9 cellular contexts compared by ENCODE assay signal in genomic region chr5:153831976-153832375, GRCh38.
DNase-seq lines count a peak whose midpoint lies in the region; ATAC-seq, FAIRE-seq and TF ChIP-seq lines count a peak whose summit lies in the region.
"Had no signal": no experiment of that assay in that cellular context is flagged by ENCODE, and none has a peak within 500 bp of the region (broad histone marks: within the 10 kb centered on the region; RNA-seq: fewer than 3 reads in every experiment).

No MANE protein-coding gene starts in this region.

- H3K36me3 ChIP-seq in CD8-positive, alpha-beta T cell (ENCODE audit: insufficient read depth, low read length): no peaks in the 10 kb centered on the region

- H3K27ac ChIP-seq in CD8-positive, alpha-beta T cell (ENCODE audit: low read depth, low read length): no peak overlapping the region
- H3K27ac ChIP-seq: HL-60 had no signal

- no peak overlapping the region for H3K4me3 Mint-ChIP-seq in CD8-positive, alpha-beta T cell

- H3K27me3 ChIP-seq in CD8-positive, alpha-beta T cell (ENCODE audit: insufficient read depth, low read length): no peaks in the 10 kb centered on the region

- peaks cover 5% of the 10 kb centered on the region for H3K27me3 Mint-ChIP-seq in CD8-positive, alpha-beta T cell (ENCODE audit: low read depth)

- H3K36me3 Mint-ChIP-seq in CD8-positive, alpha-beta T cell: no peaks in the 10 kb centered on the region

- no peak overlapping the region for H3K4me3 ChIP-seq in CD8-positive, alpha-beta T cell (ENCODE audit: low read depth, low read length)

- H3K9me3 ChIP-seq in CD8-positive, alpha-beta T cell (ENCODE audit: low read length): no peaks in the 10 kb centered on the region

- H3K9me3 Mint-ChIP-seq in CD8-positive, alpha-beta T cell: peaks cover 3% of the 10 kb centered on the region

- CTCF ChIA-PET in CD8-positive, alpha-beta T cell (lab: Charles Lee): interaction anchor here (0.6 kb wide), 1 partner anchor 633 kb away, joined by 3 read pairs; no protein-coding TSS in a partner anchor

- no peak for TF ChIP-seq CTCF in CD8-positive, alpha-beta T cell (IDR thresholded peaks at IDR 0.05)

- ATAC-seq in HG02623 (IDR thresholded peaks at IDR 0.05; ENCODE audit: unreplicated experiment) (peak; percentile 85), HG02840 (IDR thresholded peaks at IDR 0.05; ENCODE audit: low FRiP score, unreplicated experiment) (no peak)
- ATAC-seq in CD8-positive, alpha-beta T cell: no peak

- no peaks in the 10 kb centered on the region for H3K4me1 ChIP-seq in CD8-positive, alpha-beta T cell (ENCODE audit: insufficient read depth, low read length)

- peak; percentile 70 for FAIRE-seq in GM18507 (lab: Jason Lieb, UNC)

- POLR2A ChIA-PET in CD8-positive, alpha-beta T cell (lab: Charles Lee): no interaction called here

- DNase-seq in GM18507 (ENCODE audit: extremely low spot score, insufficient read length, low read depth) (peak; percentile 8), NCI-H82 (lab: John Stamatoyannopoulos, UW) (peak; percentile 49), germinal center (ENCODE audit: low spot score) (peak; percentile 34), SHP77 treated with DMSO at 0.1 percent for 48 hours (lab: John Stamatoyannopoulos, UW) (no peak), inferior parietal cortex (ENCODE audit: extremely low spot score) (no peak)
- no peak for DNase-seq in CD8-positive, alpha-beta T cell

- H3K27ac Mint-ChIP-seq in CD8-positive, alpha-beta T cell: no peak overlapping the region

- H3K4me1 Mint-ChIP-seq in CD8-positive, alpha-beta T cell (ENCODE audit: low read depth): no peaks in the 10 kb centered on the region

- intact Hi-C loops in CD8-positive, alpha-beta T cell (cut with DNase I, micrococcal nuclease): no loop called here

Comparison
In these comparisons a context has a peak if more than half of its experiments do, and no peak if none do; other contexts are left out.
1. DNase-seq: peak in GM18507 (single experiment), NCI-H82 (single experiment) and germinal center (single experiment); none in SHP77 treated with DMSO at 0.1 percent for 48 hours (single experiment), inferior parietal cortex (single experiment) and CD8-positive, alpha-beta T cell (0 of 7).